In genomic region chr5:53814819-53815218, GRCh38 we compare ENCODE assay signal across 24 cellular contexts.
"Had no signal": no experiment of that assay in that cellular context is flagged by ENCODE, and none has a peak within 500 bp of the region (broad histone marks: within the 10 kb centered on the region; RNA-seq: fewer than 3 reads in every experiment).

No MANE protein-coding gene starts in this region.

- H3K4me3 Mint-ChIP-seq: activated CD4-positive, alpha-beta memory T cell treated with anti-CD3 and anti-CD28 coated beads, Interleukin-2, amount 10 ng/mL, durations not matched to agents 7 days and 5 days; activated naive CD4-positive, alpha-beta T cell treated with anti-CD3 and anti-CD28 coated beads, Interleukin-2, amount 10 ng/mL, durations not matched to agents 7 days and 5 days; activated T-cell treated with anti-CD3 and anti-CD28 coated beads, Interleukin-2, amount 50 U/mL, for 72 hours; naive thymus-derived CD4-positive, alpha-beta T cell; neural crest cell; stimulated activated effector memory CD8-positive, alpha-beta T cell treated with anti-CD3 and anti-CD28 coated beads, Interleukin-12 subunit alpha, Interleukin-12 subunit beta, amount 100 ng/mL, for 72 hours; stimulated activated naive CD8-positive, alpha-beta T cell treated with anti-CD3 and anti-CD28 coated beads, Interleukin-15, amount 100 ng/mL, for 72 hours had no signal

- H3K4me1 Mint-ChIP-seq: activated CD4-positive, alpha-beta memory T cell treated with anti-CD3 and anti-CD28 coated beads, Interleukin-2, amount 10 ng/mL, durations not matched to agents 7 days and 5 days; activated naive CD4-positive, alpha-beta T cell treated with anti-CD3 and anti-CD28 coated beads, Interleukin-2, amount 10 ng/mL, durations not matched to agents 7 days and 5 days; naive thymus-derived CD4-positive, alpha-beta T cell; neural crest cell; stimulated activated effector memory CD8-positive, alpha-beta T cell treated with anti-CD3 and anti-CD28 coated beads, Interleukin-12 subunit alpha, Interleukin-12 subunit beta, amount 100 ng/mL, for 72 hours; stimulated activated naive CD8-positive, alpha-beta T cell treated with anti-CD3 and anti-CD28 coated beads, Interleukin-15, amount 100 ng/mL, for 72 hours had no signal

- H3K36me3 Mint-ChIP-seq: activated naive CD4-positive, alpha-beta T cell treated with anti-CD3 and anti-CD28 coated beads, Interleukin-2, amount 10 ng/mL, durations not matched to agents 7 days and 5 days; naive thymus-derived CD4-positive, alpha-beta T cell; stimulated activated effector memory CD8-positive, alpha-beta T cell treated with anti-CD3 and anti-CD28 coated beads, Interleukin-12 subunit alpha, Interleukin-12 subunit beta, amount 100 ng/mL, for 72 hours had no signal

- H3K27ac Mint-ChIP-seq: activated CD4-positive, alpha-beta memory T cell treated with anti-CD3 and anti-CD28 coated beads, Interleukin-2, amount 10 ng/mL, durations not matched to agents 7 days and 5 days; activated naive CD4-positive, alpha-beta T cell treated with anti-CD3 and anti-CD28 coated beads, Interleukin-2, amount 10 ng/mL, durations not matched to agents 7 days and 5 days; activated T-cell treated with anti-CD3 and anti-CD28 coated beads, Interleukin-2, amount 50 U/mL, for 72 hours; naive thymus-derived CD4-positive, alpha-beta T cell; stimulated activated effector memory CD8-positive, alpha-beta T cell treated with anti-CD3 and anti-CD28 coated beads, Interleukin-12 subunit alpha, Interleukin-12 subunit beta, amount 100 ng/mL, for 72 hours had no signal

- FAIRE-seq: bronchial epithelial cell, small intestine had no signal

- H3K27me3 Mint-ChIP-seq: activated naive CD4-positive, alpha-beta T cell treated with anti-CD3 and anti-CD28 coated beads, Interleukin-2, amount 10 ng/mL, durations not matched to agents 7 days and 5 days; stimulated activated naive CD8-positive, alpha-beta T cell treated with anti-CD3 and anti-CD28 coated beads, Interleukin-15, amount 100 ng/mL, for 72 hours had no signal

- DNase-seq: activated CD4-positive, alpha-beta memory T cell treated with anti-CD3 and anti-CD28 coated beads, Interleukin-2, amount 10 ng/mL, durations not matched to agents 7 days and 5 days; activated CD4-positive, alpha-beta T cell treated with anti-CD3 and anti-CD28 coated beads for 48 hours; activated CD4-positive, CD25-positive, alpha-beta regulatory T cell; activated effector memory CD4-positive, alpha-beta T cell treated with Interleukin-2 at 50 U/mL for 16 hours; activated naive CD4-positive, alpha-beta T cell treated with anti-CD3 and anti-CD28 coated beads, Interleukin-2, amount 10 ng/mL, durations not matched to agents 7 days and 5 days; activated T-cell treated with anti-CD3 and anti-CD28 coated beads, Interleukin-2, amount 50 U/mL, for 72 hours; amygdala; cerebellar nuclear complex; esophagus squamous epithelium; gastrocnemius medialis; hippocampal formation; left ventricle myocardium inferior; naive thymus-derived CD4-positive, alpha-beta T cell; occipital lobe; posterior cingulate gyrus; small intestine; stimulated activated CD4-positive, alpha-beta T cell treated with anti-CD3 and anti-CD28 coated beads, Interleukin-2, amount 100 ng/mL, for 24 hours; stimulated activated naive CD8-positive, alpha-beta T cell treated with anti-CD3 and anti-CD28 coated beads, Interleukin-15, amount 100 ng/mL, for 72 hours; tibial artery had no signal

- H3K27me3 ChIP-seq: esophagus squamous epithelium, gastrocnemius medialis, tibial artery had no signal

- H3K9me3 ChIP-seq: esophagus squamous epithelium, gastrocnemius medialis, left ventricle myocardium inferior, tibial artery had no signal

- H3K27ac ChIP-seq: coronary artery, esophagus squamous epithelium, gastrocnemius medialis, left ventricle myocardium inferior, tibial artery had no signal

- H3K9me3 Mint-ChIP-seq: activated CD4-positive, alpha-beta memory T cell treated with anti-CD3 and anti-CD28 coated beads, Interleukin-2, amount 10 ng/mL, durations not matched to agents 7 days and 5 days; activated naive CD4-positive, alpha-beta T cell treated with anti-CD3 and anti-CD28 coated beads, Interleukin-2, amount 10 ng/mL, durations not matched to agents 7 days and 5 days; neural crest cell had no signal

- ATAC-seq: activated T-cell treated with anti-CD3 and anti-CD28 coated beads, Interleukin-2, amount 50 U/mL, for 72 hours; gastrocnemius medialis; naive thymus-derived CD4-positive, alpha-beta T cell; sciatic nerve; stimulated activated effector memory CD8-positive, alpha-beta T cell treated with anti-CD3 and anti-CD28 coated beads, Interleukin-12 subunit alpha, Interleukin-12 subunit beta, amount 100 ng/mL, for 72 hours; stimulated activated naive CD8-positive, alpha-beta T cell treated with anti-CD3 and anti-CD28 coated beads, Interleukin-15, amount 100 ng/mL, for 72 hours had no signal

- H3K4me3 ChIP-seq: coronary artery, esophagus squamous epithelium, gastrocnemius medialis, left ventricle myocardium inferior, tibial artery had no signal

- H3K36me3 ChIP-seq: esophagus squamous epithelium, gastrocnemius medialis, left ventricle myocardium inferior, tibial artery had no signal

- H3K4me1 ChIP-seq: esophagus squamous epithelium, gastrocnemius medialis, left ventricle myocardium inferior, tibial artery had no signal
